24 cellular contexts compared by ENCODE assay signal in the genomic region with DNA sequence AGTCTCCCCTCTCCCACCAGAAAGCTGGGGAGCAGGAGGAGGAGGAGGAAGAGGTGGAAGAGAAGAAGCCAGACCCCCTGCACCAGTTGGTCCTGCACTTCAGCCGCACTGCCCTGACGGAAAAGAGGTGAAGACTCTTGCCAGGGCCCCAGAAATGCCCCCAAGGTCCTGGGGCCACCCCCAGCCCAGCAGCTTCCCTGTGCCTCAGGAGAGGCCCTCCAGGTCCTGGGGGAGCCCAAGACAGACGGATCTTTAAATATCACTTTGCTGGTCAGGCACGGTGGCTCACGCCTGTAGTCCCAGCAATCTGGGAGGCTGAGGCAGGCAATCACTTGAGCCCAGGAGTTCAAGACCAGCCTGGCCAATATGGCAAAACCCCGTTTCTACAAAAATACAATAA.
"Had no signal": no experiment of that assay in that cellular context is flagged by ENCODE, and none has a peak within 500 bp of the region (broad histone marks: within the 10 kb centered on the region; RNA-seq: fewer than 3 reads in every experiment).

No MANE protein-coding gene starts in this region.

- H3K36me3 ChIP-seq: ascending aorta, breast epithelium had no signal

- H3K9ac ChIP-seq: KMS-11 had no signal

- H3K4me2 ChIP-seq: KMS-11 had no signal

- H3K9me3 ChIP-seq: ascending aorta, breast epithelium had no signal

- H3K4me3 ChIP-seq: ascending aorta, breast epithelium had no signal

- H3K4me1 ChIP-seq: ascending aorta, breast epithelium had no signal

- H3K4me1 Mint-ChIP-seq: activated CD4-positive, alpha-beta memory T cell treated with anti-CD3 and anti-CD28 coated beads, Interleukin-2, amount 10 ng/mL, durations not matched to agents 7 days and 5 days; activated CD8-positive, alpha-beta memory T cell treated with anti-CD3 and anti-CD28 coated beads, Interleukin-2, amount 10 ng/mL, durations not matched to agents 7 days and 5 days had no signal

- H3K4me3 Mint-ChIP-seq: activated CD4-positive, alpha-beta memory T cell treated with anti-CD3 and anti-CD28 coated beads, Interleukin-2, amount 10 ng/mL, durations not matched to agents 7 days and 5 days; activated CD8-positive, alpha-beta memory T cell treated with anti-CD3 and anti-CD28 coated beads, Interleukin-2, amount 10 ng/mL, durations not matched to agents 7 days and 5 days had no signal

- H3K36me3 Mint-ChIP-seq: activated naive CD8-positive, alpha-beta T cell treated with anti-CD3 and anti-CD28 coated beads, Interleukin-2, amount 10 ng/mL, durations not matched to agents 7 days and 5 days had no signal

- H3K27ac Mint-ChIP-seq: activated CD4-positive, alpha-beta memory T cell treated with anti-CD3 and anti-CD28 coated beads, Interleukin-2, amount 10 ng/mL, durations not matched to agents 7 days and 5 days; activated CD8-positive, alpha-beta memory T cell treated with anti-CD3 and anti-CD28 coated beads, Interleukin-2, amount 10 ng/mL, durations not matched to agents 7 days and 5 days had no signal

- H3K9me3 Mint-ChIP-seq: activated CD4-positive, alpha-beta memory T cell treated with anti-CD3 and anti-CD28 coated beads, Interleukin-2, amount 10 ng/mL, durations not matched to agents 7 days and 5 days; activated naive CD8-positive, alpha-beta T cell treated with anti-CD3 and anti-CD28 coated beads, Interleukin-2, amount 10 ng/mL, durations not matched to agents 7 days and 5 days had no signal

- H3K27me3 ChIP-seq: ascending aorta, breast epithelium had no signal

- ATAC-seq: activated CD8-positive, alpha-beta memory T cell treated with anti-CD3 and anti-CD28 coated beads, Interleukin-2, amount 10 ng/mL, durations not matched to agents 7 days and 5 days had no signal

- H3K27ac ChIP-seq: ascending aorta, breast epithelium, KMS-11, VCaP had no signal

- DNase-seq: activated CD4-positive, alpha-beta memory T cell treated with anti-CD3 and anti-CD28 coated beads, Interleukin-2, amount 10 ng/mL, durations not matched to agents 7 days and 5 days; activated CD4-positive, alpha-beta T cell treated with anti-CD3 and anti-CD28 coated beads for 1 hour; activated CD4-positive, alpha-beta T cell treated with anti-CD3 and anti-CD28 coated beads for 48 hours; activated CD4-positive, CD25-positive, alpha-beta regulatory T cell; activated CD8-positive, alpha-beta memory T cell treated with anti-CD3 and anti-CD28 coated beads for 24 hours; activated CD8-positive, alpha-beta memory T cell treated with anti-CD3 and anti-CD28 coated beads, Interleukin-2, amount 10 ng/mL, durations not matched to agents 7 days and 5 days; activated CD8-positive, alpha-beta memory T cell treated with anti-CD3 and anti-CD28 coated beads, Interleukin-2, amount 50 U/mL, for 48 hours; activated effector memory CD4-positive, alpha-beta T cell treated with Interleukin-2 at 50 U/mL for 16 hours; activated naive CD4-positive, alpha-beta T cell treated with anti-CD3 and anti-CD28 coated beads, Interleukin-2, amount 50 U/mL, for 16 hours; activated naive CD8-positive, alpha-beta T cell treated with anti-CD3 and anti-CD28 coated beads, Interleukin-2, amount 10 ng/mL, durations not matched to agents 7 days and 5 days; activated T-cell treated with anti-CD3 and anti-CD28 coated beads, Interleukin-2, amount 50 U/mL, for 48 hours; NCI-H1105; NCI-H1417 treated with DMSO at 0.1 percent for 48 hours; NCI-H2081 treated with DMSO at 0.1 percent for 48 hours; NCI-H345; Right ventricle myocardium superior; SW 1271; T-helper 1 cell; T-helper 2 cell; T-helper 9 cell had no signal
